Comparison of ENCODE assay signal across 8 cellular contexts in genomic region chr2:86720541-86721320, GRCh38. TPM values are rescaled to one million over a fixed set of nuclear protein-coding genes. Genes with fewer than 3 reads are reported as not detected.
DNase-seq lines count a peak whose midpoint lies in the region; ATAC-seq lines count a peak whose summit lies in the region.
"Not testable (repeated sequence)": the region's sequence is repeated elsewhere in the genome, so short reads cannot be mapped to it uniquely, and the experiment has no call there.

No MANE protein-coding gene starts in this region.

- DNase-seq in DMS53 (lab: John Stamatoyannopoulos, UW) (peak; percentile 75), T-helper 9 cell (peak; percentile 46), adipocyte (ENCODE audit: low read depth) (peak; percentile 56), head of caudate nucleus (peak in 41 of 42 donors; percentile 18 to 71 (median 48))

- not testable (repeated sequence) for H3K9me3 ChIP-seq in HUES64 (ENCODE audit: insufficient read depth, low read depth, low read length); adipocyte (ENCODE audit: control insufficient read depth, low read length); neuron (ENCODE audit: low read length)

- not testable (repeated sequence) for H2AFZ ChIP-seq in neuron (ENCODE audit: low read depth, low read length)

- H3K4me3 Mint-ChIP-seq in stimulated activated memory B cell treated with anti-CD40 and anti-IgM and Interleukin-4, amounts not matched to agents 10 μg/mL and 1 μg/mL and 100 μg/mL, for 72 hours: peak overlapping the region; percentile 75

- WGBS in HUES64: under 1% methylated on average over 69 of the region's 85 CpGs

- not testable (repeated sequence) for H3K36me3 Mint-ChIP-seq in stimulated activated memory B cell treated with anti-CD40 and anti-IgM and Interleukin-4, amounts not matched to agents 10 μg/mL and 1 μg/mL and 100 μg/mL, for 72 hours

- H3K27ac ChIP-seq in HUES64 (ENCODE audit: low read depth, low read length): peak overlapping the region; percentile 74; the same call in 1 of the 2 replicates

- not testable (repeated sequence) for H3K4me1 Mint-ChIP-seq in stimulated activated memory B cell treated with anti-CD40 and anti-IgM and Interleukin-4, amounts not matched to agents 10 μg/mL and 1 μg/mL and 100 μg/mL, for 72 hours

- not testable (repeated sequence) for H3K9me3 Mint-ChIP-seq in stimulated activated memory B cell treated with anti-CD40 and anti-IgM and Interleukin-4, amounts not matched to agents 10 μg/mL and 1 μg/mL and 100 μg/mL, for 72 hours

- intact Hi-C loops in head of caudate nucleus (cut with DNase I): not testable (repeated sequence)

- H3K27ac Mint-ChIP-seq in stimulated activated memory B cell treated with anti-CD40 and anti-IgM and Interleukin-4, amounts not matched to agents 10 μg/mL and 1 μg/mL and 100 μg/mL, for 72 hours: peak overlapping the region; percentile 69

- not testable (repeated sequence) for H3K4me1 ChIP-seq in HUES64 (ENCODE audit: insufficient read depth, low read length); adipocyte (ENCODE audit: control insufficient read depth, insufficient read depth, low read length); neuron (ENCODE audit: insufficient read depth, low read length)

- not testable (repeated sequence) for H3K36me3 ChIP-seq in HUES64 (ENCODE audit: insufficient read depth, low read length); adipocyte (ENCODE audit: control insufficient read depth, insufficient read depth, low read length, severe bottlenecking); neuron (ENCODE audit: insufficient read depth, low read length)

- H3K9ac ChIP-seq in HUES64 (ENCODE audit: low read depth, low read length): peak overlapping the region; percentile 79
- peak overlapping the region; percentile 83 for H3K9ac ChIP-seq in adipocyte (ENCODE audit: low read length)

- H3K27me3 ChIP-seq in HUES64 (ENCODE audit: insufficient read depth, low read length); adipocyte (replicated peaks; ENCODE audit: control insufficient read depth, insufficient read depth, low read length); neuron (ENCODE audit: insufficient read depth, low read length): not testable (repeated sequence)

- ATAC-seq in GM21737 (IDR thresholded peaks at IDR 0.05; ENCODE audit: unreplicated experiment): peak; percentile 21
- ATAC-seq in stimulated activated memory B cell treated with anti-CD40 and anti-IgM and Interleukin-4, amounts not matched to agents 10 μg/mL and 1 μg/mL and 100 μg/mL, for 72 hours: peak; percentile 62

- H3K4me3 ChIP-seq in HUES64 (ENCODE audit: low read length) (peak overlapping the region; percentile 67), adipocyte (ENCODE audit: low read length) (peak overlapping the region; percentile 82), neuron (ENCODE audit: low read length) (peak overlapping the region; percentile 80)

- not testable (repeated sequence) for H3K27me3 Mint-ChIP-seq in stimulated activated memory B cell treated with anti-CD40 and anti-IgM and Interleukin-4, amounts not matched to agents 10 μg/mL and 1 μg/mL and 100 μg/mL, for 72 hours

RNA-seq across cellular contexts. Expression of gene RMND5A, which starts 0.6 kb away (rescaled TPM):
- 26.6 TPM for polyA plus RNA-seq in HUES64 (2013, experiment 1 of 2)
- polyA plus RNA-seq in HUES64 (2013, experiment 2 of 2): 27.8 TPM

Comparison
In these comparisons a context has a peak if more than half of its experiments do, and no peak if none do; other contexts are left out.
1. Peak in every context shown above with its lines: DNase-seq, ATAC-seq, H3K4me3 ChIP-seq and H3K27ac ChIP-seq.